ENCODE assay signal across 1 cellular context in genomic region chr18:12911025-12911927, GRCh38.
A peak's percentile ranks its signal among the peaks of the same experiment; 100 is the strongest.
TF ChIP-seq lines count a peak whose summit lies in the region.

No MANE protein-coding gene starts in this region.

TF ChIP-seq in WTC11, 78 proteins besides CTCF, POLR2A, EP300 and RAD21 (continued from another document):
- TF ChIP-seq, protein P1, sequence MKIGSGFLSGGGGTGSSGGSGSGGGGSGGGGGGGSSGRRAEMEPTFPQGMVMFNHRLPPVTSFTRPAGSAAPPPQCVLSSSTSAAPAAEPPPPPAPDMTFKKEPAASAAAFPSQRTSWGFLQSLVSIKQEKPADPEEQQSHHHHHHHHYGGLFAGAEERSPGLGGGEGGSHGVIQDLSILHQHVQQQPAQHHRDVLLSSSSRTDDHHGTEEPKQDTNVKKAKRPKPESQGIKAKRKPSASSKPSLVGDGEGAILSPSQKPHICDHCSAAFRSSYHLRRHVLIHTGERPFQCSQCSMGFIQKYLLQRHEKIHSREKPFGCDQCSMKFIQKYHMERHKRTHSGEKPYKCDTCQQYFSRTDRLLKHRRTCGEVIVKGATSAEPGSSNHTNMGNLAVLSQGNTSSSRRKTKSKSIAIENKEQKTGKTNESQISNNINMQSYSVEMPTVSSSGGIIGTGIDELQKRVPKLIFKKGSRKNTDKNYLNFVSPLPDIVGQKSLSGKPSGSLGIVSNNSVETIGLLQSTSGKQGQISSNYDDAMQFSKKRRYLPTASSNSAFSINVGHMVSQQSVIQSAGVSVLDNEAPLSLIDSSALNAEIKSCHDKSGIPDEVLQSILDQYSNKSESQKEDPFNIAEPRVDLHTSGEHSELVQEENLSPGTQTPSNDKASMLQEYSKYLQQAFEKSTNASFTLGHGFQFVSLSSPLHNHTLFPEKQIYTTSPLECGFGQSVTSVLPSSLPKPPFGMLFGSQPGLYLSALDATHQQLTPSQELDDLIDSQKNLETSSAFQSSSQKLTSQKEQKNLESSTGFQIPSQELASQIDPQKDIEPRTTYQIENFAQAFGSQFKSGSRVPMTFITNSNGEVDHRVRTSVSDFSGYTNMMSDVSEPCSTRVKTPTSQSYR (CRISPR knock-in tag; IDR thresholded peaks at IDR 0.05) = no peak
- TF ChIP-seq ARID4B (CRISPR knock-in tag; IDR thresholded peaks at IDR 0.05; ENCODE audit: borderline replicate concordance) (no peak), SP1 (CRISPR knock-in tag; conservative IDR thresholded peaks at IDR 0.05) (no peak), NFYB (CRISPR knock-in tag; conservative IDR thresholded peaks at IDR 0.05; ENCODE audit: low read depth) (no peak), ZBTB21 (CRISPR knock-in tag; IDR thresholded peaks at IDR 0.05; ENCODE audit: borderline replicate concordance) (no peak), NR1H2 (CRISPR knock-in tag; IDR thresholded peaks at IDR 0.05) (no peak), MAX (CRISPR knock-in tag; IDR thresholded peaks at IDR 0.05) (peak; percentile 59; the same call in 1 of the 2 replicates), ZNF121 (CRISPR knock-in tag; IDR thresholded peaks at IDR 0.05) (0 out of 2 replicates have a peak, but pooled peaks have one; percentile 58), FOXP1 (CRISPR knock-in tag; IDR thresholded peaks at IDR 0.05; ENCODE audit: borderline replicate concordance) (no peak), ETV6 (CRISPR knock-in tag; IDR thresholded peaks at IDR 0.05) (0 out of 2 replicates have a peak, but pooled peaks have one; percentile 19), IRF1 (CRISPR knock-in tag; IDR thresholded peaks at IDR 0.05) (peak; percentile 35; the same call in 1 of the 2 replicates), ZSCAN18 (CRISPR knock-in tag; IDR thresholded peaks at IDR 0.05) (no peak), ZNF317 (CRISPR knock-in tag; IDR thresholded peaks at IDR 0.05; ENCODE audit: borderline replicate concordance, low read depth) (0 out of 2 replicates have a peak, but pooled peaks have one; percentile 12), ZNF423 (CRISPR knock-in tag; IDR thresholded peaks at IDR 0.05) (no peak)
- TF ChIP-seq, protein P2, sequence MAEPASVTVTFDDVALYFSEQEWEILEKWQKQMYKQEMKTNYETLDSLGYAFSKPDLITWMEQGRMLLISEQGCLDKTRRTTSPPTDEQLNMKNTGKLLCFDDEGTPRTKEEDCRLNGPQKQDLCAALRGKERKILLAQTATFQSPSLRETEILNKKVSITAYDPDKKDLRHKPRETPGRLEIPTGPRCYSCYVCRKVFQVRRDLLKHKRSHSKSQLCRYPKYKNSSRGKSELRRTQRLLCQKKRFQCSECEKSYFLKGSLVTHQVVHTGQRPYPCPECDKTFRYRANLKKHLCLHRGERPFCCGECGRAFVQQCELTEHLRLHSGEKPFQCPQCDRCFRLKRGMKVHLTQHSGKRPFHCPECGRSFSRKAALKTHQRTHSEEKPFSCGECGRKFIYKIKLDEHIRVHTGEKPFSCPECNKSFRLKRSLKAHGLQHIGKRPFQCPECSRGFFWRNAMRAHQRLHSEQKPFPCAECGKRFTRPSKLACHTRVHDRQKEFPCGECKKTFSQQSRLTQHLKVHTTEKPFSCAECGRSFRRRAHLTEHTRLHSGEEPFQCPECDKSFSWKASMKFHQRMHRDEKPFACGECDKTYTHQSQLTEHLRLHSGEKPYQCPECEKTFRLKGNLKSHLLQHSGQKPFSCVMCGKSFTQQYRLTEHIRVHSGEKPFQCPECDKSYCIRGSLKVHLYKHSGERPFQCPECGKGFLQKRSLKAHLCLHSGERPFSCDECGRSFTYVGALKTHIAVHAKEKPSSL (CRISPR knock-in tag; conservative IDR thresholded peaks at IDR 0.05) = no peak
- TF ChIP-seq, protein P3, sequence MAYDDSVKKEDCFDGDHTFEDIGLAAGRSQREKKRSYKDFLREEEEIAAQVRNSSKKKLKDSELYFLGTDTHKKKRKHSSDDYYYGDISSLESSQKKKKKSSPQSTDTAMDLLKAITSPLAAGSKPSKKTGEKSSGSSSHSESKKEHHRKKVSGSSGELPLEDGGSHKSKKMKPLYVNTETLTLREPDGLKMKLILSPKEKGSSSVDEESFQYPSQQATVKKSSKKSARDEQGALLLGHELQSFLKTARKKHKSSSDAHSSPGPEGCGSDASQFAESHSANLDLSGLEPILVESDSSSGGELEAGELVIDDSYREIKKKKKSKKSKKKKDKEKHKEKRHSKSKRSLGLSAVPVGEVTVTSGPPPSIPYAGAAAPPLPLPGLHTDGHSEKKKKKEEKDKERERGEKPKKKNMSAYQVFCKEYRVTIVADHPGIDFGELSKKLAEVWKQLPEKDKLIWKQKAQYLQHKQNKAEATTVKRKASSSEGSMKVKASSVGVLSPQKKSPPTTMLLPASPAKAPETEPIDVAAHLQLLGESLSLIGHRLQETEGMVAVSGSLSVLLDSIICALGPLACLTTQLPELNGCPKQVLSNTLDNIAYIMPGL (CRISPR knock-in tag; IDR thresholded peaks at IDR 0.05) = peak; percentile 68; the same call in 1 of the 2 replicates
- TF ChIP-seq, protein P4, sequence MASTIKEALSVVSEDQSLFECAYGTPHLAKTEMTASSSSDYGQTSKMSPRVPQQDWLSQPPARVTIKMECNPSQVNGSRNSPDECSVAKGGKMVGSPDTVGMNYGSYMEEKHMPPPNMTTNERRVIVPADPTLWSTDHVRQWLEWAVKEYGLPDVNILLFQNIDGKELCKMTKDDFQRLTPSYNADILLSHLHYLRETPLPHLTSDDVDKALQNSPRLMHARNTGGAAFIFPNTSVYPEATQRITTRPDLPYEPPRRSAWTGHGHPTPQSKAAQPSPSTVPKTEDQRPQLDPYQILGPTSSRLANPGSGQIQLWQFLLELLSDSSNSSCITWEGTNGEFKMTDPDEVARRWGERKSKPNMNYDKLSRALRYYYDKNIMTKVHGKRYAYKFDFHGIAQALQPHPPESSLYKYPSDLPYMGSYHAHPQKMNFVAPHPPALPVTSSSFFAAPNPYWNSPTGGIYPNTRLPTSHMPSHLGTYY (CRISPR knock-in tag; IDR thresholded peaks at IDR 0.05) = no peak
